ENCODE assay signal across 8 cellular contexts in the genomic region with DNA sequence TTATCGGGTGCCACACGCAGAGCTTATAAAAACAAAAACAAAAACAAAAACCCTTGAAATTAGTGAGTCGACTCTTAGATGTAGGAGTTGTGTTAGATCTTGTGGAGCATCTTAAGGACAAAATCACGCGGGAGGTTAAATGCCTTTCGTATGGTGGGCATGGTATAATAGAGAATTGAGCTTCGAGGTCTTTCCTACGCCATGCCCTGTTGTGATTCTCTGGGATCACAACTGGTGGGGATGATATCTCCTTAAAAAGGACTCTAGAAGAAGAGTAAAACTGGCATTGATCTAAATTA. TPM values are rescaled to one million over a fixed set of nuclear protein-coding genes. Genes with fewer than 3 reads are reported as not detected.
DNase-seq lines count a peak whose midpoint lies in the region; ATAC-seq and TF ChIP-seq lines count a peak whose summit lies in the region.

No MANE protein-coding gene starts in this region.

- H3F3A ChIP-seq in MM.1S (ENCODE audit: insufficient read depth, low read length): no peaks in the 10 kb centered on the region

- TF ChIP-seq CTCF in BE2C (IDR thresholded peaks at IDR 0.05; ENCODE audit: low read depth, low read length) (no peak), MM.1S (IDR thresholded peaks at IDR 0.05; ENCODE audit: low read length) (no peak), natural killer cell (IDR thresholded peaks at IDR 0.05) (no peak)

- peak overlapping the region; percentile 96 for H2AFZ ChIP-seq in MM.1S (ENCODE audit: low read length)

- peak overlapping the region; percentile 95 for H3K4me3 Mint-ChIP-seq in natural killer cell

- DNase-seq in BE2C (no peak), MM.1S (no peak), natural killer cell (no peak), UCSD-AML1 (lab: John Stamatoyannopoulos, UW; ENCODE audit: unreplicated experiment) (no peak)

- peaks cover 31 to 32% of the 10 kb centered on the region in 2 donors for H3K4me1 Mint-ChIP-seq in natural killer cell

- no peaks in the 10 kb centered on the region for H3K4me1 ChIP-seq in BE2C
- H3K4me1 ChIP-seq in MM.1S (ENCODE audit: low read length): peaks cover 24% of the 10 kb centered on the region
- H3K4me1 ChIP-seq in duodenal mucosa (ENCODE audit: control insufficient read depth in 1 of 2, insufficient read depth in 2 of 2, low read length in 2 of 2): peaks cover 14 to 26% of the 10 kb centered on the region in 2 donors

- H3K9ac ChIP-seq in MM.1S (ENCODE audit: low read length) (peak overlapping the region; percentile 53; the same call in 1 of the 2 replicates), duodenal mucosa (ENCODE audit: low read depth in 1 of 2, low read length in 2 of 2) (peak overlapping the region; percentile 77 to 81)

- H3K79me2 ChIP-seq in MM.1S (ENCODE audit: low read length): peaks cover 37% of the 10 kb centered on the region

- no peaks in the 10 kb centered on the region for H3K36me3 Mint-ChIP-seq in natural killer cell

- no peaks in the 10 kb centered on the region for H4K20me1 ChIP-seq in MM.1S (ENCODE audit: insufficient read depth, low read length)

- H3K4me2 ChIP-seq in MM.1S (ENCODE audit: low read depth, low read length): peak overlapping the region; percentile 88

- intact Hi-C loops in natural killer cell (cut with micrococcal nuclease): loop anchor here (1.0 to 5.0 kb wide), 5 partner anchors 11 to 975 kb away; a partner anchor contains a TSS

- H3K9me3 ChIP-seq in BE2C (no peaks in the 10 kb centered on the region), MM.1S (replicated peaks; ENCODE audit: insufficient read depth, low read length) (no peaks in the 10 kb centered on the region), duodenal mucosa (ENCODE audit: control insufficient read depth in 1 of 2, low read length in 2 of 2) (no peaks in the 10 kb centered on the region)

- H3K4me3 ChIP-seq in BE2C (ENCODE audit: low read depth, low read length) (peak overlapping the region; percentile 79), MM.1S (ENCODE audit: low read length) (peak overlapping the region; percentile 96), duodenal mucosa (ENCODE audit: low read depth in 1 of 2, low read length in 2 of 2) (peak overlapping the region; percentile 85 to 86)

- H3K36me3 ChIP-seq in BE2C (no peaks in the 10 kb centered on the region), MM.1S (replicated peaks; ENCODE audit: insufficient read depth, low read length) (no peaks in the 10 kb centered on the region), duodenal mucosa (ENCODE audit: control insufficient read depth in 1 of 2, insufficient read depth in 2 of 2, low read length in 2 of 2) (no peaks in the 10 kb centered on the region)

- no peak overlapping the region; the same call in 1 of the 2 replicates for H3K27ac ChIP-seq in MM.1S (ENCODE audit: low read length)
- H3K27ac ChIP-seq in duodenal mucosa (ENCODE audit: low read depth, low read length): peak overlapping the region; percentile 95

- ATAC-seq in natural killer cell (no peak), GM19455 (IDR thresholded peaks at IDR 0.05; ENCODE audit: unreplicated experiment) (no peak), GM21526 (IDR thresholded peaks at IDR 0.05; ENCODE audit: low FRiP score, unreplicated experiment) (no peak), HG03565 (IDR thresholded peaks at IDR 0.05; ENCODE audit: unreplicated experiment) (no peak)

- H3K9me3 Mint-ChIP-seq in natural killer cell: no peaks in the 10 kb centered on the region

- H3K9me2 ChIP-seq in MM.1S (replicated peaks; ENCODE audit: insufficient read depth, low read length): no peaks in the 10 kb centered on the region

- peak overlapping the region; percentile 99 for H3K27ac Mint-ChIP-seq in natural killer cell

- peaks cover 14 to 17% of the 10 kb centered on the region in 2 donors for H3K27me3 Mint-ChIP-seq in natural killer cell (ENCODE audit: low read depth in 2 of 2)

- H3K27me3 ChIP-seq in BE2C: peaks cover 9% of the 10 kb centered on the region
- no peaks in the 10 kb centered on the region for H3K27me3 ChIP-seq in MM.1S (replicated peaks; ENCODE audit: insufficient read depth, low read length)
- H3K27me3 ChIP-seq in duodenal mucosa (ENCODE audit: control insufficient read depth in 1 of 2, insufficient read depth in 2 of 2, low read length in 2 of 2): no peaks in the 10 kb centered on the region

RNA-seq across cellular contexts. Expression of a gene that starts 0.8 kb away (rescaled TPM):
- 0.32 TPM for polyA plus RNA-seq in BE2C (2012; ENCODE audit: insufficient read depth, insufficient read length, low read depth)
- 10 to 100 TPM; 52.8 to 78.2 (median 69.4) TPM for total RNA-seq in natural killer cell
